ENCODE assay signal across 23 cellular contexts in genomic region chr7:32900415-32900814, GRCh38. TPM values are rescaled to one million over a fixed set of nuclear protein-coding genes. Genes with fewer than 3 reads are reported as not detected.
DNase-seq lines count a peak whose midpoint lies in the region; ATAC-seq, FAIRE-seq and TF ChIP-seq lines count a peak whose summit lies in the region.
"Had no signal": no experiment of that assay in that cellular context is flagged by ENCODE, and none has a peak within 500 bp of the region (broad histone marks: within the 10 kb centered on the region; RNA-seq: fewer than 3 reads in every experiment).

No MANE protein-coding gene starts in this region.

- no peak for DNase-seq in Caco-2
- DNase-seq in left colon: no peak
- peak; percentile 58 for DNase-seq in small intestine
- DNase-seq in H4 (ENCODE audit: low spot score): no peak
- no peak for DNase-seq in stimulated activated CD4-positive, alpha-beta T cell treated with anti-CD3 and anti-CD28 coated beads, Interleukin-1b, Interleukin-23, amount 100 ng/mL, for 48 hours
- DNase-seq: 8988T; ACHN; AML-193; BE2C; CD4-positive, alpha-beta T cell; COR-L47; DMS153; DND-41; GOT3; H7; HCEC 1CT had no signal

- peak overlapping the region in 1 of 2 donors; percentile 27 for H3K27ac ChIP-seq in small intestine (ENCODE audit: low read depth in 1 of 2, low read length in 1 of 2)
- H3K27ac ChIP-seq: A549; BLaER1 treated with 17β-estradiol and CSF1 and Interleukin-3, amounts not matched to agents 10 nM and 100 nM had no signal

- no peaks in the 10 kb centered on the region for H3K27me3 Mint-ChIP-seq in Caco-2 (ENCODE audit: insufficient read depth, unreplicated experiment)
- H3K27me3 Mint-ChIP-seq in activated T-helper 17 cell treated with anti-CD3 and anti-CD28 coated beads, Interleukin-2, amount 50 U/mL, for 72 hours: no peaks in the 10 kb centered on the region
- H3K27me3 Mint-ChIP-seq: CD4-positive, alpha-beta T cell had no signal

- H3K36me3 ChIP-seq in Caco-2 (ENCODE audit: control insufficient read depth, insufficient read depth, low read length) (no peaks in the 10 kb centered on the region), small intestine (ENCODE audit: control insufficient read depth in 2 of 2, insufficient read depth in 2 of 2, low read length in 2 of 2) (peaks cover 0 to 2% of the 10 kb centered on the region in 2 donors)
- H3K36me3 ChIP-seq: BE2C; BLaER1 treated with 17β-estradiol and CSF1 and Interleukin-3, amounts not matched to agents 10 nM and 100 nM had no signal

- H3K27me3 ChIP-seq in Caco-2 (replicated peaks; ENCODE audit: control insufficient read depth, insufficient read depth, low read length) (no peaks in the 10 kb centered on the region), small intestine (ENCODE audit: control insufficient read depth in 2 of 2, insufficient read depth in 2 of 2, low read length in 2 of 2) (no peaks in the 10 kb centered on the region)
- H3K27me3 ChIP-seq: BE2C; BLaER1 treated with 17β-estradiol and CSF1 and Interleukin-3, amounts not matched to agents 10 nM and 100 nM had no signal

- ATAC-seq in left colon: peak; percentile 30
- ATAC-seq in GM19397 (IDR thresholded peaks at IDR 0.05; ENCODE audit: unreplicated experiment): no peak
- no peak for ATAC-seq in activated T-helper 17 cell treated with anti-CD3 and anti-CD28 coated beads, Interleukin-2, amount 50 U/mL, for 72 hours (replicated peaks)
- ATAC-seq: A549 had no signal

- H3K4me3 Mint-ChIP-seq in Caco-2 (ENCODE audit: unreplicated experiment): no peak overlapping the region
- no peak overlapping the region for H3K4me3 Mint-ChIP-seq in activated T-helper 17 cell treated with anti-CD3 and anti-CD28 coated beads, Interleukin-2, amount 50 U/mL, for 72 hours
- H3K4me3 Mint-ChIP-seq: CD14-positive monocyte; CD4-positive, alpha-beta T cell had no signal

- intact Hi-C loops in Caco-2 (cut with micrococcal nuclease; ENCODE audit: unreplicated experiment) (no loop called here), left colon (cut with DNase I, micrococcal nuclease) (no loop called here)

- no peak for FAIRE-seq in small intestine (lab: Jason Lieb, UNC)
- FAIRE-seq: A549, G401.6, GM12892 had no signal

- peaks cover 17% of the 10 kb centered on the region for H3K4me1 Mint-ChIP-seq in Caco-2 (ENCODE audit: low read depth, unreplicated experiment)
- H3K4me1 Mint-ChIP-seq in activated T-helper 17 cell treated with anti-CD3 and anti-CD28 coated beads, Interleukin-2, amount 50 U/mL, for 72 hours: no peaks in the 10 kb centered on the region

- no peak overlapping the region for H3K4me3 ChIP-seq in Caco-2 (ENCODE audit: low read depth, low read length)
- H3K4me3 ChIP-seq in small intestine (ENCODE audit: low read depth in 1 of 2, low read length in 2 of 2): no peak overlapping the region
- H3K4me3 ChIP-seq: A549; BLaER1 treated with 17β-estradiol and CSF1 and Interleukin-3, amounts not matched to agents 10 nM and 100 nM had no signal

- no peaks in the 10 kb centered on the region for H3K9me3 Mint-ChIP-seq in Caco-2 (ENCODE audit: unreplicated experiment)
- H3K9me3 Mint-ChIP-seq in activated T-helper 17 cell treated with anti-CD3 and anti-CD28 coated beads, Interleukin-2, amount 50 U/mL, for 72 hours: no peaks in the 10 kb centered on the region
- H3K9me3 Mint-ChIP-seq: CD4-positive, alpha-beta T cell had no signal

- H3K27ac Mint-ChIP-seq in Caco-2 (ENCODE audit: unreplicated experiment): peak overlapping the region; percentile 4
- no peak overlapping the region for H3K27ac Mint-ChIP-seq in activated T-helper 17 cell treated with anti-CD3 and anti-CD28 coated beads, Interleukin-2, amount 50 U/mL, for 72 hours
- H3K27ac Mint-ChIP-seq: CD14-positive monocyte; CD4-positive, alpha-beta T cell had no signal

- TF ChIP-seq CTCF in Caco-2 (IDR thresholded peaks at IDR 0.05; ENCODE audit: insufficient read depth in 1 of 2, low read depth in 1 of 2, low read length in 1 of 2, severe bottlenecking in 1 of 2, unreplicated experiment in 1 of 2): no peak

- no peaks in the 10 kb centered on the region for H3K36me3 Mint-ChIP-seq in Caco-2 (ENCODE audit: insufficient read depth, unreplicated experiment)
- H3K36me3 Mint-ChIP-seq in activated T-helper 17 cell treated with anti-CD3 and anti-CD28 coated beads, Interleukin-2, amount 50 U/mL, for 72 hours (ENCODE audit: low read depth): no peaks in the 10 kb centered on the region
- H3K36me3 Mint-ChIP-seq: CD14-positive monocyte had no signal

- POLR2A ChIA-PET in Caco-2 (lab: Charles Lee): interaction anchor here (0.5 kb wide), 1 partner anchor 8 kb away, joined by 3 read pairs; no protein-coding TSS in a partner anchor

- no TSS peak for BruUV-seq in Caco-2 (replicated peaks; lab: Mats Ljungman, UMichigan)

- CTCF ChIA-PET in Caco-2 (lab: Charles Lee): interaction anchor here (1.1 kb wide), 1 partner anchor 57 kb away, joined by 3 read pairs; the partner anchor contains the start of gene FKBP9

- 75 to 86% (median 81%) methylated on average over 4 of the region's 4 CpGs for WGBS in small intestine, 3 donors

- H3K9me3 ChIP-seq in Caco-2 (no peaks in the 10 kb centered on the region), small intestine (ENCODE audit: control insufficient read depth, low read depth) (no peaks in the 10 kb centered on the region)
- H3K9me3 ChIP-seq: A549; BE2C; BLaER1 treated with 17β-estradiol and CSF1 and Interleukin-3, amounts not matched to agents 10 nM and 100 nM had no signal

- H3K4me1 ChIP-seq in Caco-2: peaks cover 14% of the 10 kb centered on the region; the same call in 1 of the 2 replicates
- H3K4me1 ChIP-seq in small intestine (ENCODE audit: control insufficient read depth in 2 of 2, insufficient read depth in 1 of 2, low read depth in 1 of 2, low read length in 1 of 2): no peaks in the 10 kb centered on the region
- H3K4me1 ChIP-seq: A549, BE2C had no signal

RNA-seq across cellular contexts. Expression of gene KBTBD2, which starts 8.9 kb away (rescaled TPM):
- 30.2 and 30.8 TPM in 2 replicates for total RNA-seq in Caco-2 (2022)
- total RNA-seq in left colon: 10 to 100 TPM; 22.2 to 25.7 TPM
- 10 to 100 TPM; 10.8 to 15.0 (median 13.9) TPM for polyA plus RNA-seq in small intestine
- total RNA-seq in H4 (2014; rRNA removed; shearing (Covaris generic)): 49.4 and 63.6 TPM in 2 replicates
- total RNA-seq in activated T-helper 17 cell treated with anti-CD3 and anti-CD28 coated beads, Interleukin-2, amount 50 U/mL, for 72 hours: 10 to 100 TPM; 33.6 to 50.8 TPM

RNA-seq across cellular contexts. Expression of gene FKBP9, which starts 56.8 kb away (rescaled TPM):
- total RNA-seq in Caco-2 (2022): 74.3 and 82.6 TPM in 2 replicates
- total RNA-seq in left colon: 100 to 1,000 TPM in 1 of 2 donors, 10 to 100 TPM in 1; 89.5 to 136 TPM
- 10 to 100 TPM in 1 of 3 donors, 1 to 10 TPM in 2; 8.1 to 32.9 (median 8.1) TPM for polyA plus RNA-seq in small intestine
- total RNA-seq in H4 (2014; rRNA removed; shearing (Covaris generic)): 167 and 188 TPM in 2 replicates
- total RNA-seq in activated T-helper 17 cell treated with anti-CD3 and anti-CD28 coated beads, Interleukin-2, amount 50 U/mL, for 72 hours: 1 to 10 TPM in 1 of 2 donors, under 1 TPM in 1; 0.65 to 1.7 TPM
- total RNA-seq: CD4-positive, alpha-beta T cell had no signal

Comparison
In these comparisons a context has a peak if more than half of its experiments do, and no peak if none do; other contexts are left out.
1. RNA of gene FKBP9, which starts 56.8 kb away (total RNA-seq): 167 to 188 TPM in H4, 89.5 to 136 TPM in left colon and 74.3 to 82.6 TPM in Caco-2; 0.65 to 1.7 TPM in activated T-helper 17 cell treated with anti-CD3 and anti-CD28 coated beads, Interleukin-2, amount 50 U/mL, for 72 hours; every median in the first group is over 10 times any median in the second.